Comparison of ENCODE assay signal across 8 cellular contexts in genomic region chr3:161104561-161105551, GRCh38. TPM values are rescaled to one million over a fixed set of nuclear protein-coding genes. Genes with fewer than 3 reads are reported as not detected.
DNase-seq lines count a peak whose midpoint lies in the region; ATAC-seq, FAIRE-seq and TF ChIP-seq lines count a peak whose summit lies in the region.

B3GALNT1 (minus strand) TSS chr3:161105349; CDS start chr3:161086754, 18,595 bp downstream.

- H3K9ac ChIP-seq in SK-N-MC (ENCODE audit: insufficient read length), result peak within 1 kb of the TSS; percentile 62
- peak within 1 kb of the TSS; percentile 71 for H3K9ac ChIP-seq in keratinocyte (ENCODE audit: control insufficient read depth, extremely low read depth, insufficient read depth, low read length)

- H3K4me3 ChIP-seq in SK-N-MC, result peak within 1 kb of the TSS; percentile 74
- peak within 1 kb of the TSS; percentile 55 to 83 (median 71) for H3K4me3 ChIP-seq in keratinocyte (ENCODE audit: control insufficient read depth in 2 of 3, extremely low read depth in 1 of 3, insufficient read depth in 2 of 3, low read depth in 1 of 3, low read length in 3 of 3)
- H3K4me3 ChIP-seq in small intestine (ENCODE audit: low read depth in 1 of 2, low read length in 2 of 2), result peak within 1 kb of the TSS; percentile 56 to 66

- no peaks in the 10 kb centered on the region for H3K79me2 ChIP-seq in keratinocyte (ENCODE audit: control insufficient read depth, insufficient read depth, low read length)

- peak within 1 kb of the TSS; percentile 84 for H3K4me2 ChIP-seq in keratinocyte (ENCODE audit: control insufficient read depth, extremely low read depth, insufficient read depth, low read depth, low read length)

- H3K4me1 ChIP-seq in keratinocyte (ENCODE audit: control insufficient read depth, extremely low read depth, insufficient read depth, low read length) (peaks cover 9% of the 10 kb centered on the region), small intestine (ENCODE audit: control insufficient read depth in 2 of 2, insufficient read depth in 1 of 2, low read depth in 1 of 2, low read length in 1 of 2) (peaks cover 0 to 2% of the 10 kb centered on the region in 2 donors)

- peak; percentile 94 for DNase-seq in DMS 273 (lab: John Stamatoyannopoulos, UW; ENCODE audit: unreplicated experiment)
- no peak for DNase-seq in SK-N-MC (ENCODE audit: low read depth, low spot score)
- DNase-seq in cerebellum (ENCODE audit: low spot score), result peak; percentile 41
- no peak for DNase-seq in keratinocyte (ENCODE audit: low read depth, low spot score)
- peak; percentile 16 for DNase-seq in small intestine
- DNase-seq in effector CD4-positive, alpha-beta T cell, result no peak

- no peak for TF ChIP-seq CTCF in keratinocyte (optimal IDR thresholded peaks at IDR 0.05 in 1 of 3, IDR thresholded peaks at IDR 0.05 in 1 of 3, conservative IDR thresholded peaks at IDR 0.05 in 1 of 3; ENCODE audit: extremely low read depth in 1 of 3, insufficient read depth in 2 of 3, low read length in 3 of 3)

- H3K9me3 ChIP-seq in SK-N-MC (ENCODE audit: low read depth, low read length), result no peaks in the 10 kb centered on the region
- no peaks in the 10 kb centered on the region for H3K9me3 ChIP-seq in keratinocyte (ENCODE audit: control insufficient read depth, low read depth, low read length)
- no peaks in the 10 kb centered on the region for H3K9me3 ChIP-seq in small intestine (ENCODE audit: control insufficient read depth, low read depth)

- dilution Hi-C loops in keratinocyte (cut with MboI; ENCODE audit: extremely low pct_ligation_motif_present, low sequenced_read_pairs), result no loop called here

- no peaks in the 10 kb centered on the region for H3K9me1 ChIP-seq in keratinocyte (ENCODE audit: control insufficient read depth, extremely low read depth, insufficient read depth, low read length)

- 1 to 5% (median 2%) methylated on average over 67 to 97 of the region's 97 CpGs for WGBS in small intestine, 3 donors

- peak within 1 kb of the TSS; percentile 80 for H2AFZ ChIP-seq in keratinocyte (ENCODE audit: control insufficient read depth, low read length)

- FAIRE-seq in keratinocyte (lab: Jason Lieb, UNC), result no peak
- no peak for FAIRE-seq in small intestine (lab: Jason Lieb, UNC)

- H3K27ac ChIP-seq in SK-N-MC (no peak within 1 kb of the TSS), keratinocyte (ENCODE audit: control insufficient read depth, insufficient read depth, low read length) (peak within 1 kb of the TSS; percentile 34), small intestine (ENCODE audit: low read depth in 1 of 2, low read length in 1 of 2) (peak within 1 kb of the TSS in 1 of 2 donors; percentile 22)

- ATAC-seq in GM19395 (IDR thresholded peaks at IDR 0.05; ENCODE audit: unreplicated experiment) (peak; percentile 81), HG03457 (IDR thresholded peaks at IDR 0.05; ENCODE audit: unreplicated experiment) (peak; percentile 75)

- H3K27me3 ChIP-seq in keratinocyte (ENCODE audit: control insufficient read depth, extremely low read depth, insufficient read depth, low read length) (no peaks in the 10 kb centered on the region), small intestine (ENCODE audit: control insufficient read depth in 2 of 2, insufficient read depth in 2 of 2, low read length in 2 of 2) (no peaks in the 10 kb centered on the region)

- H3K36me3 ChIP-seq in SK-N-MC (ENCODE audit: insufficient read depth, low read length), result no peaks in the 10 kb centered on the region
- no peaks in the 10 kb centered on the region for H3K36me3 ChIP-seq in keratinocyte (ENCODE audit: control insufficient read depth in 2 of 2, extremely low read depth in 1 of 2, insufficient read depth in 2 of 2, low read length in 2 of 2)
- H3K36me3 ChIP-seq in small intestine (ENCODE audit: control insufficient read depth in 2 of 2, insufficient read depth in 2 of 2, low read length in 2 of 2), result no peaks in the 10 kb centered on the region

- H4K20me1 ChIP-seq in keratinocyte (ENCODE audit: control insufficient read depth, extremely low read depth, insufficient read depth, low read length), result no peaks in the 10 kb centered on the region

RNA-seq across cellular contexts. Expression of gene B3GALNT1, which starts in this region (rescaled TPM):
- 96.6 TPM for total RNA-seq in cerebellum
- polyA plus RNA-seq in keratinocyte (2.3 to 5.0 TPM (median 3.6 TPM) in 3 replicates), small intestine (1 to 10 TPM in 1 of 3 donors, under 1 TPM in 1, not detected in 1; 0.81 to 4.3 TPM)
- 0.27 TPM for polyA plus RNA-seq in keratinocyte (2011; ENCODE audit: low read depth)
- 2.1 and 3.2 TPM in 2 replicates for polyA plus RNA-seq in keratinocyte (2011; cell fraction: cytosol; rRNA removed)
- polyA plus RNA-seq in keratinocyte (2011; cell fraction: nucleus; rRNA removed), result 3.9 and 4.4 TPM in 2 replicates
- polyA plus RNA-seq in keratinocyte (2012; ENCODE audit: low replicate concordance), result 0.59 and 4.1 TPM in 2 replicates
- polyA minus RNA-seq in keratinocyte, result 5.2 to 14.3 TPM (median 8.1 TPM) in 3 replicates
- polyA minus RNA-seq in keratinocyte (2011; cell fraction: cytosol; rRNA and poly(A)+ RNA removed), result 9.6 TPM
- 3.3 and 4.7 TPM in 2 replicates for polyA minus RNA-seq in keratinocyte (2011; cell fraction: nucleus; rRNA and poly(A)+ RNA removed)

Comparison
In these comparisons a context has a peak if more than half of its experiments do, and no peak if none do; other contexts are left out.
1. DNase-seq: peak in DMS 273 (single experiment), cerebellum (single experiment) and small intestine (single experiment); none in SK-N-MC (single experiment), keratinocyte (single experiment) and effector CD4-positive, alpha-beta T cell (single experiment).
2. Peak in every context shown above with its lines, with median percentiles within 50 percentile points of each other: H3K4me3 ChIP-seq.